ENCODE assay signal across 26 cellular contexts in the genomic region with DNA sequence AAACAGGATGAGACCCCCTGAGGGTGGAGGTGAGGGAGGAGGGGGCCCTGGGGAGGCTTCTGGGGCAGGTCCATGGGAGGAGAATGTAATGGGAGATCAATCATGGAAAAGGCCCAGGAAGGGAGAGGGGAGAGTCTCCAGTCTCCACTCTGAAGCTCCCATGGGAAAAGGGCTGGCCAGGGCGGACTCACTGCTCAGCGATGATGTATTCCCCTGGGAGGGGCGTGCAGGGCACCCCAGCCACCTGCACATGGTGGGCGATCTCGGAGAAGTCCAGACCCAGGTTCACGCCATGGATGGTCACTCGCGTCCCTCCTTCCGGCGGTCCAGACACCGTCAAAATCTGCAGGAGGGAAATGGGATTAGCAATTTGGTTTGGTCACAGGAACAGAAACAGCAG.
"Had no signal": no experiment of that assay in that cellular context is flagged by ENCODE, and none has a peak within 500 bp of the region (broad histone marks: within the 10 kb centered on the region; RNA-seq: fewer than 3 reads in every experiment).

No MANE protein-coding gene starts in this region.

- H3K27ac Mint-ChIP-seq: endodermal cell; naive thymus-derived CD4-positive, alpha-beta T cell; stimulated activated naive CD8-positive, alpha-beta T cell treated with anti-CD3 and anti-CD28 coated beads, Interleukin-15, amount 100 ng/mL, for 72 hours had no signal

- H3K79me2 ChIP-seq: parathyroid adenoma had no signal

- H3K27me3 ChIP-seq: gastrocnemius medialis, left lung, right atrium auricular region, thyroid gland had no signal

- H3K4me3 Mint-ChIP-seq: endodermal cell; naive thymus-derived CD4-positive, alpha-beta T cell; stimulated activated naive CD8-positive, alpha-beta T cell treated with anti-CD3 and anti-CD28 coated beads, Interleukin-15, amount 100 ng/mL, for 72 hours had no signal

- H3K4me2 ChIP-seq: smooth muscle cell had no signal

- H3K4me1 ChIP-seq: left lung, parathyroid adenoma, prostate gland had no signal

- H2AFZ ChIP-seq: parathyroid adenoma had no signal

- H3K36me3 Mint-ChIP-seq: naive thymus-derived CD4-positive, alpha-beta T cell had no signal

- H3K9me3 ChIP-seq: gastrocnemius medialis, left lung, prostate gland, right atrium auricular region, thyroid gland had no signal

- DNase-seq: cerebellar nuclear complex; effector CD8-positive, alpha-beta T cell; endodermal cell; foreskin fibroblast; gastrocnemius medialis; head of caudate nucleus; left cardiac atrium; left lung; mesenchymal stem cell; midbrain; naive thymus-derived CD4-positive, alpha-beta T cell; stimulated activated CD4-positive, alpha-beta T cell treated with anti-CD3 and anti-CD28 coated beads, Interleukin-12 subunit alpha, Interleukin-12 subunit beta, amount 100 ng/mL, for 4 hours; stimulated activated CD4-positive, alpha-beta T cell treated with anti-CD3 and anti-CD28 coated beads, Interleukin-1b, Interleukin-23, amount 100 ng/mL, for 48 hours; stimulated activated CD4-positive, alpha-beta T cell treated with anti-CD3 and anti-CD28 coated beads, Interleukin-4, amount 100 ng/mL, for 1 hour; stimulated activated CD8-positive, alpha-beta memory T cell treated with anti-CD3 and anti-CD28 coated beads, Interleukin-4, amount 100 ng/mL, for 48 hours; stimulated activated naive CD4-positive, alpha-beta T cell; stimulated activated naive CD8-positive, alpha-beta T cell treated with anti-CD3 and anti-CD28 coated beads, Interleukin-15, amount 100 ng/mL, for 72 hours; thyroid gland; trophoblast cell had no signal

- H3K36me3 ChIP-seq: prostate gland, thyroid gland had no signal

- H3K27ac ChIP-seq: epithelial cell of prostate, gastrocnemius medialis, left lung, parathyroid adenoma, prostate gland, right atrium auricular region, thyroid gland had no signal

- H3K27me3 Mint-ChIP-seq: stimulated activated naive CD8-positive, alpha-beta T cell treated with anti-CD3 and anti-CD28 coated beads, Interleukin-15, amount 100 ng/mL, for 72 hours had no signal

- H3K4me1 Mint-ChIP-seq: naive thymus-derived CD4-positive, alpha-beta T cell; stimulated activated naive CD8-positive, alpha-beta T cell treated with anti-CD3 and anti-CD28 coated beads, Interleukin-15, amount 100 ng/mL, for 72 hours had no signal

- H3K4me3 ChIP-seq: gastrocnemius medialis, left lung, prostate gland, right atrium auricular region, smooth muscle cell, thyroid gland had no signal

- H3K9me3 Mint-ChIP-seq: endodermal cell; naive thymus-derived CD4-positive, alpha-beta T cell; stimulated activated naive CD8-positive, alpha-beta T cell treated with anti-CD3 and anti-CD28 coated beads, Interleukin-15, amount 100 ng/mL, for 72 hours had no signal

- ATAC-seq: esophagus mucosa; gastrocnemius medialis; left cardiac atrium; left lung; naive thymus-derived CD4-positive, alpha-beta T cell; sciatic nerve; stimulated activated naive CD8-positive, alpha-beta T cell treated with anti-CD3 and anti-CD28 coated beads, Interleukin-15, amount 100 ng/mL, for 72 hours had no signal

- H3K9ac ChIP-seq: parathyroid adenoma had no signal
